ENCODE assay signal across 12 cellular contexts in genomic region chr2:53445376-53446072, GRCh38.
DNase-seq lines count a peak whose midpoint lies in the region; ATAC-seq, FAIRE-seq and TF ChIP-seq lines count a peak whose summit lies in the region.
"Had no signal": no experiment of that assay in that cellular context is flagged by ENCODE, and none has a peak within 500 bp of the region (broad histone marks: within the 10 kb centered on the region; RNA-seq: fewer than 3 reads in every experiment).

No MANE protein-coding gene starts in this region.

- H3K36me3 Mint-ChIP-seq in natural killer cell, result no peaks in the 10 kb centered on the region

- in situ Hi-C loops in brain microvascular endothelial cell (cut with HindIII; ENCODE audit: low pct_ligation_motif_present, low sequenced_read_pairs), result no loop called here

- H3K4me1 Mint-ChIP-seq in stimulated activated naive CD8-positive, alpha-beta T cell treated with anti-CD3 and anti-CD28 coated beads, Interleukin-15, amount 100 ng/mL, for 72 hours, result no peaks in the 10 kb centered on the region
- no peaks in the 10 kb centered on the region for H3K4me1 Mint-ChIP-seq in natural killer cell

- peak; percentile 13 for FAIRE-seq in urothelium cell line (lab: Jason Lieb, UNC)
- FAIRE-seq: colon had no signal

- H3K27ac ChIP-seq in brain microvascular endothelial cell, result no peak overlapping the region

- ATAC-seq in stimulated activated naive CD8-positive, alpha-beta T cell treated with anti-CD3 and anti-CD28 coated beads, Interleukin-15, Interleukin-2, amounts not matched to agents 100 U/mL and 50 U/mL, for 24 hours, result peak; percentile 46
- no peak for ATAC-seq in stimulated activated naive CD8-positive, alpha-beta T cell treated with anti-CD3 and anti-CD28 coated beads, Interleukin-15, amount 100 ng/mL, for 72 hours
- ATAC-seq in HG03196 (IDR thresholded peaks at IDR 0.05; ENCODE audit: unreplicated experiment), result peak; percentile 66
- ATAC-seq in natural killer cell, result no peak

- no peaks in the 10 kb centered on the region for H3K36me3 ChIP-seq in brain microvascular endothelial cell (replicated peaks)
- H3K36me3 ChIP-seq: stomach had no signal

- no peak for DNase-seq in stimulated activated naive CD8-positive, alpha-beta T cell treated with anti-CD3 and anti-CD28 coated beads, Interleukin-15, Interleukin-2, amounts not matched to agents 100 U/mL and 50 U/mL, for 24 hours
- no peak for DNase-seq in stimulated activated naive CD8-positive, alpha-beta T cell treated with anti-CD3 and anti-CD28 coated beads, Interleukin-15, amount 100 ng/mL, for 72 hours
- DNase-seq in brain microvascular endothelial cell (peak; percentile 54), urothelium cell line (ENCODE audit: low spot score) (peak; percentile 23), SIG-M5 treated with dmso at 0.1 percent for 504 hours (lab: John Stamatoyannopoulos, UW; ENCODE audit: unreplicated experiment) (no peak), hepatic stellate cell (ENCODE audit: low spot score) (no peak), natural killer cell (no peak)
- DNase-seq: activated CD4-positive, alpha-beta T cell treated with anti-CD3 and anti-CD28 coated beads, Interleukin-2, amount 50 U/mL, for 1 hour; retina; stomach had no signal

- no peaks in the 10 kb centered on the region for H3K9me3 Mint-ChIP-seq in stimulated activated naive CD8-positive, alpha-beta T cell treated with anti-CD3 and anti-CD28 coated beads, Interleukin-15, amount 100 ng/mL, for 72 hours
- H3K9me3 Mint-ChIP-seq in natural killer cell, result no peaks in the 10 kb centered on the region

- TF ChIP-seq CTCF in brain microvascular endothelial cell (IDR thresholded peaks at IDR 0.05; ENCODE audit: low read depth, low read length, missing control alignments) (no peak), natural killer cell (IDR thresholded peaks at IDR 0.05) (no peak)

- no peaks in the 10 kb centered on the region for H3K27me3 ChIP-seq in brain microvascular endothelial cell (replicated peaks)
- H3K27me3 ChIP-seq: stomach had no signal

- no peak overlapping the region for H3K4me3 Mint-ChIP-seq in stimulated activated naive CD8-positive, alpha-beta T cell treated with anti-CD3 and anti-CD28 coated beads, Interleukin-15, amount 100 ng/mL, for 72 hours
- H3K4me3 Mint-ChIP-seq in natural killer cell, result no peak overlapping the region

- intact Hi-C loops in natural killer cell (cut with micrococcal nuclease), result no loop called here

- H3K27ac Mint-ChIP-seq in stimulated activated naive CD8-positive, alpha-beta T cell treated with anti-CD3 and anti-CD28 coated beads, Interleukin-15, amount 100 ng/mL, for 72 hours, result no peak overlapping the region
- H3K27ac Mint-ChIP-seq in natural killer cell, result no peak overlapping the region

- H3K4me3 ChIP-seq in brain microvascular endothelial cell (ENCODE audit: low read depth, low read length), result no peak overlapping the region
- H3K4me3 ChIP-seq: stomach had no signal

- H3K27me3 Mint-ChIP-seq in stimulated activated naive CD8-positive, alpha-beta T cell treated with anti-CD3 and anti-CD28 coated beads, Interleukin-15, amount 100 ng/mL, for 72 hours, result peaks cover 15% of the 10 kb centered on the region
- H3K27me3 Mint-ChIP-seq in natural killer cell (ENCODE audit: low read depth in 2 of 2), result no peaks in the 10 kb centered on the region

Comparison
In these comparisons a context has a peak if more than half of its experiments do, and no peak if none do; other contexts are left out.
1. ATAC-seq: peak in stimulated activated naive CD8-positive, alpha-beta T cell treated with anti-CD3 and anti-CD28 coated beads, Interleukin-15, Interleukin-2, amounts not matched to agents 100 U/mL and 50 U/mL, for 24 hours (single experiment) and HG03196 (single experiment); none in stimulated activated naive CD8-positive, alpha-beta T cell treated with anti-CD3 and anti-CD28 coated beads, Interleukin-15, amount 100 ng/mL, for 72 hours (single experiment) and natural killer cell (0 of 3).
2. DNase-seq: peak in brain microvascular endothelial cell (single experiment) and urothelium cell line (single experiment); none in stimulated activated naive CD8-positive, alpha-beta T cell treated with anti-CD3 and anti-CD28 coated beads, Interleukin-15, Interleukin-2, amounts not matched to agents 100 U/mL and 50 U/mL, for 24 hours (single experiment), stimulated activated naive CD8-positive, alpha-beta T cell treated with anti-CD3 and anti-CD28 coated beads, Interleukin-15, amount 100 ng/mL, for 72 hours (0 of 2), SIG-M5 treated with dmso at 0.1 percent for 504 hours (single experiment), hepatic stellate cell (single experiment) and natural killer cell (single experiment).